1 cellular context compared by ENCODE assay signal in genomic region chr17:7903154-7904103, GRCh38.
TF ChIP-seq lines count a peak whose summit lies in the region.

No MANE protein-coding gene starts in this region.

TF ChIP-seq in HCT116, 20 proteins besides CTCF, POLR2A, EP300 and RAD21:
- TF ChIP-seq CEBPB (IDR thresholded peaks at IDR 0.05; ENCODE audit: low read depth), result no peak
